Comparison of ENCODE assay signal across 15 cellular contexts in genomic region chr11:67626131-67626833, GRCh38. TPM values are rescaled to one million over a fixed set of nuclear protein-coding genes. Genes with fewer than 3 reads are reported as not detected.
DNase-seq lines count a peak whose midpoint lies in the region; ATAC-seq, FAIRE-seq and TF ChIP-seq lines count a peak whose summit lies in the region.
"Not testable (repeated sequence)": the region's sequence is repeated elsewhere in the genome, so short reads cannot be mapped to it uniquely, and the experiment has no call there.
"Had no signal": no experiment of that assay in that cellular context is flagged by ENCODE, and none has a peak within 500 bp of the region (broad histone marks: within the 10 kb centered on the region; RNA-seq: fewer than 3 reads in every experiment).

No MANE protein-coding gene starts in this region.

- peak overlapping the region in 1 of 2 experiments; percentile 62; a peak in 1 of 5 replicates for H3K4me3 Mint-ChIP-seq in H9
- not testable (repeated sequence) for H3K4me3 Mint-ChIP-seq in activated T-cell treated with anti-CD3 and anti-CD28 coated beads, Interleukin-2, amount 50 U/mL, for 24 hours
- H3K4me3 Mint-ChIP-seq in endothelial cell (ENCODE audit: unreplicated experiment), result peak overlapping the region; percentile 76
- H3K4me3 Mint-ChIP-seq in neural crest cell, result peak overlapping the region; percentile 42

- not testable (repeated sequence) for H2BK12ac ChIP-seq in H9 (ENCODE audit: insufficient read length, low read depth, low read length)

- POLR2A ChIA-PET in HepG2 (lab: Yijun Ruan, JAX), result interaction anchor here (1.6 kb wide), 1 partner anchor 9 kb away, joined by 5 read pairs; no protein-coding TSS in a partner anchor

- TF ChIP-seq POLR2A in HepG2 (IDR thresholded peaks at IDR 0.05; ENCODE audit: insufficient read depth in 1 of 2, low read depth in 2 of 2, low read length in 2 of 2), result not testable (repeated sequence)

- not testable (repeated sequence) for FAIRE-seq in HepG2 (lab: Jason Lieb, UNC)

- H3K27me3 ChIP-seq in H9 (ENCODE audit: insufficient read depth, low read length); HepG2 (ENCODE audit: control insufficient read depth in 1 of 2, insufficient read depth in 2 of 2, low read length in 2 of 2): not testable (repeated sequence)

- DNase-seq in H9 (peak; percentile 81), NCI-H526 (lab: John Stamatoyannopoulos, UW) (peak; percentile 57 to 73), SHP77 treated with DMSO at 0.1 percent for 48 hours (lab: John Stamatoyannopoulos, UW) (peak; percentile 89)
- DNase-seq in activated T-cell treated with anti-CD3 and anti-CD28 coated beads, Interleukin-2, amount 50 U/mL, for 24 hours, result peak; percentile 21
- DNase-seq in endothelial cell (ENCODE audit: low spot score); HepG2 (ENCODE audit: low spot score); neural crest cell (ENCODE audit: low read depth, low spot score): not testable (repeated sequence)

- not testable (repeated sequence) for H2BK120ac ChIP-seq in H9 (ENCODE audit: low read depth, low read length, poor library complexity, severe bottlenecking)

- peaks cover 11% of the 10 kb centered on the region for H3K27me3 Mint-ChIP-seq in H9 (ENCODE audit: low read depth)
- H3K27me3 Mint-ChIP-seq in activated T-cell treated with anti-CD3 and anti-CD28 coated beads, Interleukin-2, amount 50 U/mL, for 24 hours, result not testable (repeated sequence)
- peaks cover 13% of the 10 kb centered on the region for H3K27me3 Mint-ChIP-seq in endothelial cell (ENCODE audit: unreplicated experiment)
- H3K27me3 Mint-ChIP-seq in neural crest cell (ENCODE audit: low read depth), result peaks cover 12% of the 10 kb centered on the region

- WGBS in H9 (ENCODE audit: extremely low coverage, insufficient read length, low lambda C conversion rate), result no CpG with 5 or more reads among the region's 10 CpGs
- 94% methylated on average over 9 of the region's 10 CpGs for WGBS in HepG2 (ENCODE audit: low lambda C conversion rate)

- in situ Hi-C loops in HepG2 (cut with HindIII; ENCODE audit: extremely low pct_ligation_motif_present, low pct_unique_long_range_greater_than_20kb), result not testable (repeated sequence)

- H3K27ac Mint-ChIP-seq in H9 (peak overlapping the region in 2 of 3 experiments; percentile 14 to 97; a peak in 3 of 7 replicates), neural crest cell (ENCODE audit: unreplicated experiment) (peak overlapping the region; percentile 59)
- H3K27ac Mint-ChIP-seq in activated T-cell treated with anti-CD3 and anti-CD28 coated beads, Interleukin-2, amount 50 U/mL, for 24 hours, result peak overlapping the region; percentile 28
- not testable (repeated sequence) for H3K27ac Mint-ChIP-seq in endothelial cell (ENCODE audit: unreplicated experiment)

- not testable (repeated sequence) for H3K56ac ChIP-seq in H9 (ENCODE audit: insufficient read length, low read depth, low read length)

- not testable (repeated sequence) for H3K4ac ChIP-seq in H9 (ENCODE audit: low read depth, low read length)

- not testable (repeated sequence) for H3K79me2 ChIP-seq in H9 (ENCODE audit: insufficient read depth, low read length); HepG2 (ENCODE audit: insufficient read depth, low read length)

- not testable (repeated sequence) for H3K36me3 ChIP-seq in HepG2 (replicated peaks in 1 of 2; ENCODE audit: control insufficient read depth in 1 of 2, insufficient read depth in 2 of 2, low read length in 2 of 2)

- H2BK5ac ChIP-seq in H9 (ENCODE audit: insufficient read length, low read length), result not testable (repeated sequence)

- H3K9me3 Mint-ChIP-seq in H9; activated T-cell treated with anti-CD3 and anti-CD28 coated beads, Interleukin-2, amount 50 U/mL, for 24 hours; endothelial cell (ENCODE audit: unreplicated experiment); neural crest cell: not testable (repeated sequence)

- H3K27ac ChIP-seq in H9 (ENCODE audit: insufficient read length, low read depth, low read length); HepG2 (ENCODE audit: extremely low read length, insufficient read depth, low read length): not testable (repeated sequence)

- H4K91ac ChIP-seq in H9 (ENCODE audit: insufficient read length, low read depth, low read length), result not testable (repeated sequence)

- not testable (repeated sequence) for H3T11ph ChIP-seq in H9 (ENCODE audit: low read length)

- not testable (repeated sequence) for H2AFZ ChIP-seq in H9 (ENCODE audit: low read length); HepG2 (ENCODE audit: low read length)

- not testable (repeated sequence) for H3K18ac ChIP-seq in H9 (ENCODE audit: insufficient read length, low read depth, low read length)

- H3K4me2 ChIP-seq in H9 (ENCODE audit: insufficient read depth, insufficient read length, low read length); HepG2 (ENCODE audit: low read depth, low read length): not testable (repeated sequence)

- peaks cover 20 to 37% (median 31%) of the 10 kb centered on the region in 3 experiments for H3K36me3 Mint-ChIP-seq in H9 (ENCODE audit: insufficient read depth in 1 of 3, low read depth in 3 of 3)
- H3K36me3 Mint-ChIP-seq in activated T-cell treated with anti-CD3 and anti-CD28 coated beads, Interleukin-2, amount 50 U/mL, for 24 hours (ENCODE audit: low read depth); endothelial cell (ENCODE audit: low read depth, unreplicated experiment); neural crest cell (ENCODE audit: low read depth): not testable (repeated sequence)

- H4K8ac ChIP-seq in H9 (replicated peaks; ENCODE audit: insufficient read length, low read depth, low read length), result not testable (repeated sequence)

- not testable (repeated sequence) for TF ChIP-seq EP300 in HepG2 (IDR thresholded peaks at IDR 0.05; ENCODE audit: low read depth in 2 of 2, low read length in 2 of 2); HepG2 (CRISPR knock-in tag; IDR thresholded peaks at IDR 0.05; ENCODE audit: borderline replicate concordance)

- not testable (repeated sequence) for H3K4me3 ChIP-seq in HepG2 (replicated peaks in 1 of 3; ENCODE audit: insufficient read depth in 1 of 3, low read depth in 2 of 3, low read length in 3 of 3)

- not testable (repeated sequence) for H3K9ac ChIP-seq in H9 (ENCODE audit: extremely low read depth, insufficient read length, low read length); HepG2 (ENCODE audit: insufficient read depth, low read depth, low read length)

- H3K23ac ChIP-seq in H9 (ENCODE audit: insufficient read length, low read depth, low read length), result not testable (repeated sequence)

- intact Hi-C loops in HepG2 (cut with micrococcal nuclease; ENCODE audit: unreplicated experiment), result not testable (repeated sequence)

- H2AK5ac ChIP-seq in H9 (ENCODE audit: insufficient read length, low read length), result not testable (repeated sequence)

- H2BK15ac ChIP-seq in H9 (ENCODE audit: low read depth, low read length), result not testable (repeated sequence)

- TF ChIP-seq RAD21 in HepG2 (CRISPR knock-in tag; IDR thresholded peaks at IDR 0.05), result not testable (repeated sequence)

- H3K23me2 ChIP-seq in H9 (ENCODE audit: insufficient read length, low read depth, low read length, poor library complexity, severe bottlenecking), result not testable (repeated sequence)

- CTCF ChIA-PET in HepG2 (lab: Yijun Ruan, JAX; ENCODE audit: low intra/inter-chr PET ratio, low total read pairs), result not testable (repeated sequence)

- not testable (repeated sequence) for H2BK20ac ChIP-seq in H9 (ENCODE audit: low read depth, low read length, poor library complexity, severe bottlenecking)

- not testable (repeated sequence) for H4K20me1 ChIP-seq in H9 (ENCODE audit: control insufficient read depth, insufficient read depth, insufficient read length); HepG2 (ENCODE audit: insufficient read depth, low read length)

- not testable (repeated sequence) for H3K9me3 ChIP-seq in H9 (ENCODE audit: control insufficient read depth, low read depth, low read length); HepG2 (ENCODE audit: low read length)

- H3K14ac ChIP-seq in H9 (ENCODE audit: insufficient read depth, low read length), result not testable (repeated sequence)

- H3K4me1 ChIP-seq in H9 (ENCODE audit: insufficient read depth, low read length), result not testable (repeated sequence)
- H3K4me1 ChIP-seq in HepG2 (ENCODE audit: insufficient read depth, low read length), result peaks cover 38% of the 10 kb centered on the region

- BruUV-seq in HepG2 (replicated peaks; lab: Mats Ljungman, UMichigan), result not testable (repeated sequence)

- H4K5ac ChIP-seq in H9 (ENCODE audit: insufficient read length, low read depth, low read length), result not testable (repeated sequence)

- H3K79me1 ChIP-seq in H9 (ENCODE audit: insufficient read depth, low read depth, low read length, poor library complexity, severe bottlenecking), result not testable (repeated sequence)

- TF ChIP-seq CTCF in H9 (conservative IDR thresholded peaks at IDR 0.05); endothelial cell (IDR thresholded peaks at IDR 0.05; ENCODE audit: unreplicated experiment); HepG2 (CRISPR knock-in tag; IDR thresholded peaks at IDR 0.05); neural crest cell (conservative IDR thresholded peaks at IDR 0.05): not testable (repeated sequence)

- peaks cover 45 to 57% of the 10 kb centered on the region in 2 experiments for H3K4me1 Mint-ChIP-seq in H9
- peaks cover 11% of the 10 kb centered on the region for H3K4me1 Mint-ChIP-seq in activated T-cell treated with anti-CD3 and anti-CD28 coated beads, Interleukin-2, amount 50 U/mL, for 24 hours (ENCODE audit: low read depth)
- H3K4me1 Mint-ChIP-seq in endothelial cell (ENCODE audit: unreplicated experiment), result not testable (repeated sequence)
- H3K4me1 Mint-ChIP-seq in neural crest cell, result peaks cover 20% of the 10 kb centered on the region

- ATAC-seq in HepG2, result not testable (repeated sequence)

RNA-seq across cellular contexts. Expression of gene NUDT8, which starts 3.5 kb away (rescaled TPM):
- total RNA-seq in H9 (2021) (6.5 and 6.8 TPM in 2 replicates), endothelial cell (ENCODE audit: unreplicated experiment) (6.8 TPM), HepG2 (2016; rRNA removed; fragmentation: Illumina TruSeq; extraction: Trizol) (18.0 and 25.8 TPM in 2 replicates), neural crest cell (11.0 and 13.9 TPM in 2 replicates)
- 20.3 and 23.2 TPM in 2 replicates for total RNA-seq in HepG2 (2016; cell fraction: cytosol; rRNA removed; fragmentation: Illumina TruSeq; extraction: Trizol; ENCODE audit: low read depth)
- total RNA-seq in HepG2 (2016; cell fraction: insoluble cytoplasmic fraction; rRNA removed; fragmentation: Illumina TruSeq; extraction: Trizol), result 15.4 and 25.8 TPM in 2 replicates
- 20.1 and 24.5 TPM in 2 replicates for total RNA-seq in HepG2 (2016; cell fraction: membrane; rRNA removed; fragmentation: Illumina TruSeq; extraction: Trizol)
- total RNA-seq in HepG2 (2016; cell fraction: nucleus; rRNA removed; fragmentation: Illumina TruSeq; extraction: Trizol), result 14.1 and 16.1 TPM in 2 replicates
- polyA plus RNA-seq in HepG2 (2011; rRNA removed), result 6.7 and 7.8 TPM in 2 replicates
- 4.9 and 12.5 TPM in 2 replicates for polyA plus RNA-seq in HepG2 (2011; cell fraction: cytosol; rRNA removed)
- 38.1 and 38.7 TPM in 2 replicates for polyA plus RNA-seq in HepG2 (2011; cell fraction: nucleus; rRNA removed)
- polyA plus RNA-seq in HepG2 (2012), result 13.5 and 13.9 TPM in 2 replicates
- polyA plus RNA-seq in HepG2 (2016; cell fraction: cytosol; fragmentation: Illumina TruSeq; extraction: Trizol; ENCODE audit: low read depth), result 26.1 and 30.7 TPM in 2 replicates
- 20.3 and 26.5 TPM in 2 replicates for polyA plus RNA-seq in HepG2 (2016; cell fraction: insoluble cytoplasmic fraction; fragmentation: Illumina TruSeq; extraction: Trizol; ENCODE audit: low read depth)
- 20.2 and 22.8 TPM in 2 replicates for polyA plus RNA-seq in HepG2 (2016; cell fraction: membrane; fragmentation: Illumina TruSeq; extraction: Trizol; ENCODE audit: low read depth)
- 27.4 and 28.8 TPM in 2 replicates for polyA plus RNA-seq in HepG2 (2016; cell fraction: nucleus; fragmentation: Illumina TruSeq; extraction: Trizol; ENCODE audit: insufficient read depth, low read depth)
- 11.2 and 17.2 TPM in 2 replicates for polyA minus RNA-seq in HepG2 (2011; rRNA and poly(A)+ RNA removed; ENCODE audit: low replicate concordance)
- 5.1 and 6.1 TPM in 2 replicates for polyA minus RNA-seq in HepG2 (2011; cell fraction: cytosol; rRNA and poly(A)+ RNA removed)
- polyA minus RNA-seq in HepG2 (2011; cell fraction: nucleus; rRNA and poly(A)+ RNA removed), result 11.8 and 16.4 TPM in 2 replicates

RNA-seq across cellular contexts. Expression of gene TBX10, which starts 13.3 kb away (rescaled TPM):
- total RNA-seq in H9 (2021) (not detected in 2 replicates), endothelial cell (ENCODE audit: unreplicated experiment) (not detected), HepG2 (2016; rRNA removed; fragmentation: Illumina TruSeq; extraction: Trizol) (0.17 and 0.27 TPM in 2 replicates), neural crest cell (not detected in 2 replicates)
- not detected in 2 replicates for total RNA-seq in HepG2 (2016; cell fraction: cytosol; rRNA removed; fragmentation: Illumina TruSeq; extraction: Trizol; ENCODE audit: low read depth)
- 0.15 and 0.45 TPM in 2 replicates for total RNA-seq in HepG2 (2016; cell fraction: insoluble cytoplasmic fraction; rRNA removed; fragmentation: Illumina TruSeq; extraction: Trizol)
- total RNA-seq in HepG2 (2016; cell fraction: membrane; rRNA removed; fragmentation: Illumina TruSeq; extraction: Trizol), result 0.15 and 0.28 TPM in 2 replicates
- 0.25 and 0.31 TPM in 2 replicates for total RNA-seq in HepG2 (2016; cell fraction: nucleus; rRNA removed; fragmentation: Illumina TruSeq; extraction: Trizol)
- 1.7 and 3.1 TPM in 2 replicates for polyA plus RNA-seq in HepG2 (2011; rRNA removed)
- 1.5 and 2.1 TPM in 2 replicates for polyA plus RNA-seq in HepG2 (2011; cell fraction: cytosol; rRNA removed)
- polyA plus RNA-seq in HepG2 (2011; cell fraction: nucleus; rRNA removed), result 2.4 and 3.7 TPM in 2 replicates
- 1.1 and 4.1 TPM in 2 replicates for polyA plus RNA-seq in HepG2 (2012)
- 0.36 and 0.74 TPM in 2 replicates for polyA plus RNA-seq in HepG2 (2016; cell fraction: cytosol; fragmentation: Illumina TruSeq; extraction: Trizol; ENCODE audit: low read depth)
- 0.87 and 1.3 TPM in 2 replicates for polyA plus RNA-seq in HepG2 (2016; cell fraction: insoluble cytoplasmic fraction; fragmentation: Illumina TruSeq; extraction: Trizol; ENCODE audit: low read depth)
- polyA plus RNA-seq in HepG2 (2016; cell fraction: membrane; fragmentation: Illumina TruSeq; extraction: Trizol; ENCODE audit: low read depth), result 0.65 and 0.89 TPM in 2 replicates
- polyA plus RNA-seq in HepG2 (2016; cell fraction: nucleus; fragmentation: Illumina TruSeq; extraction: Trizol; ENCODE audit: insufficient read depth, low read depth), result 0.82 and 1.00 TPM in 2 replicates
- 0.72 TPM in 1 of 2 replicates, not detected in the other for polyA minus RNA-seq in HepG2 (2011; rRNA and poly(A)+ RNA removed; ENCODE audit: low replicate concordance)
- polyA minus RNA-seq in HepG2 (2011; cell fraction: cytosol; rRNA and poly(A)+ RNA removed), result 0.62 and 1.3 TPM in 2 replicates
- polyA minus RNA-seq in HepG2 (2011; cell fraction: nucleus; rRNA and poly(A)+ RNA removed), result 0.26 TPM in 1 of 2 replicates, not detected in the other
- total RNA-seq: Caco-2; CD4-positive, alpha-beta T cell; Daoy; H7; K562 had no signal
- polyA plus RNA-seq: A549, BJ, GM23338, K562 had no signal

RNA-seq across cellular contexts. Expression of gene NDUFV1, which starts 19.5 kb away (rescaled TPM):
- total RNA-seq in H9 (2021) (152 and 154 TPM in 2 replicates), endothelial cell (ENCODE audit: unreplicated experiment) (191 TPM), HepG2 (2016; rRNA removed; fragmentation: Illumina TruSeq; extraction: Trizol) (137 and 140 TPM in 2 replicates), neural crest cell (182 and 191 TPM in 2 replicates)
- total RNA-seq in HepG2 (2016; cell fraction: cytosol; rRNA removed; fragmentation: Illumina TruSeq; extraction: Trizol; ENCODE audit: low read depth), result 56.4 and 57.7 TPM in 2 replicates
- 130 and 141 TPM in 2 replicates for total RNA-seq in HepG2 (2016; cell fraction: insoluble cytoplasmic fraction; rRNA removed; fragmentation: Illumina TruSeq; extraction: Trizol)
- total RNA-seq in HepG2 (2016; cell fraction: membrane; rRNA removed; fragmentation: Illumina TruSeq; extraction: Trizol), result 58.9 and 72.8 TPM in 2 replicates
- 73.7 and 87.9 TPM in 2 replicates for total RNA-seq in HepG2 (2016; cell fraction: nucleus; rRNA removed; fragmentation: Illumina TruSeq; extraction: Trizol)
- 88.9 and 92.4 TPM in 2 replicates for polyA plus RNA-seq in HepG2 (2011; rRNA removed)
- 80.9 and 124 TPM in 2 replicates for polyA plus RNA-seq in HepG2 (2011; cell fraction: cytosol; rRNA removed)
- 241 and 294 TPM in 2 replicates for polyA plus RNA-seq in HepG2 (2011; cell fraction: nucleus; rRNA removed)
- 86.7 and 89.4 TPM in 2 replicates for polyA plus RNA-seq in HepG2 (2012)
- polyA plus RNA-seq in HepG2 (2016; cell fraction: cytosol; fragmentation: Illumina TruSeq; extraction: Trizol; ENCODE audit: low read depth), result 41.2 and 47.2 TPM in 2 replicates
- polyA plus RNA-seq in HepG2 (2016; cell fraction: insoluble cytoplasmic fraction; fragmentation: Illumina TruSeq; extraction: Trizol; ENCODE audit: low read depth), result 109 and 121 TPM in 2 replicates
- 38.1 and 45.1 TPM in 2 replicates for polyA plus RNA-seq in HepG2 (2016; cell fraction: membrane; fragmentation: Illumina TruSeq; extraction: Trizol; ENCODE audit: low read depth)
- polyA plus RNA-seq in HepG2 (2016; cell fraction: nucleus; fragmentation: Illumina TruSeq; extraction: Trizol; ENCODE audit: insufficient read depth, low read depth), result 169 and 179 TPM in 2 replicates
- polyA minus RNA-seq in HepG2 (2011; rRNA and poly(A)+ RNA removed; ENCODE audit: low replicate concordance), result 124 and 164 TPM in 2 replicates
- 50.1 and 58.7 TPM in 2 replicates for polyA minus RNA-seq in HepG2 (2011; cell fraction: cytosol; rRNA and poly(A)+ RNA removed)
- polyA minus RNA-seq in HepG2 (2011; cell fraction: nucleus; rRNA and poly(A)+ RNA removed), result 52.5 and 56.4 TPM in 2 replicates

RNA-seq across cellular contexts. Expression of gene ACY3, which starts 24.2 kb away (rescaled TPM):
- not detected in 2 replicates for total RNA-seq in H9 (2021)
- total RNA-seq in endothelial cell (ENCODE audit: unreplicated experiment), result not detected
- 3.3 and 3.4 TPM in 2 replicates for total RNA-seq in HepG2 (2016; rRNA removed; fragmentation: Illumina TruSeq; extraction: Trizol)
- 1.1 and 1.2 TPM in 2 replicates for total RNA-seq in HepG2 (2016; cell fraction: cytosol; rRNA removed; fragmentation: Illumina TruSeq; extraction: Trizol; ENCODE audit: low read depth)
- 3.4 and 4.0 TPM in 2 replicates for total RNA-seq in HepG2 (2016; cell fraction: insoluble cytoplasmic fraction; rRNA removed; fragmentation: Illumina TruSeq; extraction: Trizol)
- 1.5 and 1.9 TPM in 2 replicates for total RNA-seq in HepG2 (2016; cell fraction: membrane; rRNA removed; fragmentation: Illumina TruSeq; extraction: Trizol)
- 1.6 and 1.7 TPM in 2 replicates for total RNA-seq in HepG2 (2016; cell fraction: nucleus; rRNA removed; fragmentation: Illumina TruSeq; extraction: Trizol)
- 3.7 and 7.6 TPM in 2 replicates for polyA plus RNA-seq in HepG2 (2011; rRNA removed)
- polyA plus RNA-seq in HepG2 (2011; cell fraction: cytosol; rRNA removed), result 3.7 and 4.0 TPM in 2 replicates
- polyA plus RNA-seq in HepG2 (2011; cell fraction: nucleus; rRNA removed), result 8.6 and 13.6 TPM in 2 replicates
- 3.9 and 4.4 TPM in 2 replicates for polyA plus RNA-seq in HepG2 (2012)
- 0.75 and 1.2 TPM in 2 replicates for polyA plus RNA-seq in HepG2 (2016; cell fraction: cytosol; fragmentation: Illumina TruSeq; extraction: Trizol; ENCODE audit: low read depth)
- 3.5 and 4.2 TPM in 2 replicates for polyA plus RNA-seq in HepG2 (2016; cell fraction: insoluble cytoplasmic fraction; fragmentation: Illumina TruSeq; extraction: Trizol; ENCODE audit: low read depth)
- polyA plus RNA-seq in HepG2 (2016; cell fraction: membrane; fragmentation: Illumina TruSeq; extraction: Trizol; ENCODE audit: low read depth), result 1.7 and 1.9 TPM in 2 replicates
- polyA plus RNA-seq in HepG2 (2016; cell fraction: nucleus; fragmentation: Illumina TruSeq; extraction: Trizol; ENCODE audit: insufficient read depth, low read depth), result 6.5 and 6.8 TPM in 2 replicates
- polyA minus RNA-seq in HepG2 (2011; rRNA and poly(A)+ RNA removed; ENCODE audit: low replicate concordance), result 3.0 TPM in 1 of 2 replicates, not detected in the other
- polyA minus RNA-seq in HepG2 (2011; cell fraction: cytosol; rRNA and poly(A)+ RNA removed), result 2.1 and 2.2 TPM in 2 replicates
- 0.90 and 1.1 TPM in 2 replicates for polyA minus RNA-seq in HepG2 (2011; cell fraction: nucleus; rRNA and poly(A)+ RNA removed)
- total RNA-seq in neural crest cell, result not detected in 2 replicates
- total RNA-seq: Daoy, H7, K562 had no signal
- polyA plus RNA-seq: BJ, GM23338, K562 had no signal

RNA-seq across cellular contexts. Expression of gene GSTP1, which starts 42.7 kb away (rescaled TPM):
- total RNA-seq in H9 (2021) (1,469 and 1,513 TPM in 2 replicates), endothelial cell (ENCODE audit: unreplicated experiment) (696 TPM), HepG2 (2016; rRNA removed; fragmentation: Illumina TruSeq; extraction: Trizol) (not detected in 2 replicates), neural crest cell (776 and 780 TPM in 2 replicates)
- not detected in 2 replicates for total RNA-seq in HepG2 (2016; cell fraction: cytosol; rRNA removed; fragmentation: Illumina TruSeq; extraction: Trizol; ENCODE audit: low read depth)
- not detected in 2 replicates for total RNA-seq in HepG2 (2016; cell fraction: insoluble cytoplasmic fraction; rRNA removed; fragmentation: Illumina TruSeq; extraction: Trizol)
- not detected in 2 replicates for total RNA-seq in HepG2 (2016; cell fraction: membrane; rRNA removed; fragmentation: Illumina TruSeq; extraction: Trizol)
- total RNA-seq in HepG2 (2016; cell fraction: nucleus; rRNA removed; fragmentation: Illumina TruSeq; extraction: Trizol), result not detected in 2 replicates
- polyA plus RNA-seq in HepG2 (2011; rRNA removed), result 0.33 TPM in 1 of 2 replicates, not detected in the other
- 0.27 and 0.32 TPM in 2 replicates for polyA plus RNA-seq in HepG2 (2011; cell fraction: cytosol; rRNA removed)
- 0.35 and 0.42 TPM in 2 replicates for polyA plus RNA-seq in HepG2 (2011; cell fraction: nucleus; rRNA removed)
- polyA plus RNA-seq in HepG2 (2012), result not detected in 2 replicates
- not detected in 2 replicates for polyA plus RNA-seq in HepG2 (2016; cell fraction: cytosol; fragmentation: Illumina TruSeq; extraction: Trizol; ENCODE audit: low read depth)
- not detected in 2 replicates for polyA plus RNA-seq in HepG2 (2016; cell fraction: insoluble cytoplasmic fraction; fragmentation: Illumina TruSeq; extraction: Trizol; ENCODE audit: low read depth)
- polyA plus RNA-seq in HepG2 (2016; cell fraction: membrane; fragmentation: Illumina TruSeq; extraction: Trizol; ENCODE audit: low read depth), result not detected in 2 replicates
- not detected in 2 replicates for polyA plus RNA-seq in HepG2 (2016; cell fraction: nucleus; fragmentation: Illumina TruSeq; extraction: Trizol; ENCODE audit: insufficient read depth, low read depth)
- polyA minus RNA-seq in HepG2 (2011; rRNA and poly(A)+ RNA removed; ENCODE audit: low replicate concordance), result 3.7 and 5.0 TPM in 2 replicates
- not detected in 2 replicates for polyA minus RNA-seq in HepG2 (2011; cell fraction: cytosol; rRNA and poly(A)+ RNA removed)
- not detected in 2 replicates for polyA minus RNA-seq in HepG2 (2011; cell fraction: nucleus; rRNA and poly(A)+ RNA removed)
